ENCODE assay signal across 8 cellular contexts in genomic region chrX:154396948-154397887, GRCh38. TPM values are rescaled to one million over a fixed set of nuclear protein-coding genes. Genes with fewer than 3 reads are reported as not detected.
A peak's percentile ranks its signal among the peaks of the same experiment; 100 is the strongest.
DNase-seq lines count a peak whose midpoint lies in the region; ATAC-seq, FAIRE-seq and TF ChIP-seq lines count a peak whose summit lies in the region.

No MANE protein-coding gene starts in this region.

- H3K79me2 ChIP-seq in KMS-11 (ENCODE audit: insufficient read depth, low read depth), result peaks cover 21% of the 10 kb centered on the region

- H3K27ac ChIP-seq in KMS-11 (peak overlapping the region; percentile 99), small intestine (ENCODE audit: low read depth in 1 of 2, low read length in 1 of 2) (peak overlapping the region; percentile 94 to 100)

- peak overlapping the region; percentile 100 for H3K9ac ChIP-seq in KMS-11

- no peaks in the 10 kb centered on the region for H3K9me3 ChIP-seq in small intestine (ENCODE audit: control insufficient read depth, low read depth)

- peak overlapping the region; percentile 52; the same call in 1 of the 2 replicates for H2AFZ ChIP-seq in KMS-11 (ENCODE audit: low read depth)

- DNase-seq in GM10266 (ENCODE audit: extremely low spot score), result peak; percentile 47
- DNase-seq in SW480 (ENCODE audit: low spot score), result peak; percentile 78
- DNase-seq in immature natural killer cell, result peak; percentile 65 to 69 (median 67)
- peak; percentile 71 for DNase-seq in small intestine
- DNase-seq in hippocampal formation (lab: John Stamatoyannopoulos, UW), result no peak

- H3K4me3 ChIP-seq in KMS-11 (IDR thresholded peaks at IDR 0.05; ENCODE audit: insufficient read depth, low read depth, low read length), result no peak overlapping the region
- H3K4me3 ChIP-seq in small intestine (ENCODE audit: low read depth in 1 of 2, low read length in 2 of 2), result peak overlapping the region; percentile 29 to 60

- H3K27ac Mint-ChIP-seq in brain (peak overlapping the region; percentile 99 to 100 (median 100)), immature natural killer cell (peak overlapping the region; percentile 97 to 100 (median 99))

- H3K36me3 Mint-ChIP-seq in brain (peaks cover 25% of the 10 kb centered on the region), immature natural killer cell (peaks cover 8 to 25% (median 13%) of the 10 kb centered on the region in 3 donors)

- H3K4me2 ChIP-seq in KMS-11, result peak overlapping the region; percentile 50; the same call in 1 of the 2 replicates

- 3 to 50% (median 14%) methylated on average over 42 to 56 of the region's 56 CpGs for WGBS in small intestine, 3 donors

- no peaks in the 10 kb centered on the region for H4K20me1 ChIP-seq in KMS-11 (ENCODE audit: insufficient read depth)

- H3K4me1 ChIP-seq in KMS-11 (ENCODE audit: low read depth, poor library complexity, severe bottlenecking), result peaks cover 4% of the 10 kb centered on the region
- no peaks in the 10 kb centered on the region for H3K4me1 ChIP-seq in small intestine (ENCODE audit: control insufficient read depth in 2 of 2, insufficient read depth in 1 of 2, low read depth in 1 of 2, low read length in 1 of 2)

- TF ChIP-seq CTCF in GM10266 (IDR thresholded peaks at IDR 0.05; ENCODE audit: control insufficient read depth, insufficient read depth, low read depth, missing control alignments) (no peak), KMS-11 (conservative IDR thresholded peaks at IDR 0.05; ENCODE audit: low read depth, low read length) (no peak), brain (conservative IDR thresholded peaks at IDR 0.05) (no peak)

- peaks cover 0 to 22% (median 0%) of the 10 kb centered on the region in 5 experiments for H3K9me3 Mint-ChIP-seq in brain
- no peaks in the 10 kb centered on the region for H3K9me3 Mint-ChIP-seq in immature natural killer cell

- H3K27me3 ChIP-seq in KMS-11 (ENCODE audit: insufficient read depth, low read depth) (no peaks in the 10 kb centered on the region), small intestine (ENCODE audit: control insufficient read depth in 2 of 2, insufficient read depth in 2 of 2, low read length in 2 of 2) (no peaks in the 10 kb centered on the region)

- peaks cover 13% of the 10 kb centered on the region for H3K27me3 Mint-ChIP-seq in brain
- peaks cover 28 to 34% (median 32%) of the 10 kb centered on the region in 3 donors for H3K27me3 Mint-ChIP-seq in immature natural killer cell (ENCODE audit: low read depth in 3 of 3)

- 0 out of 2 replicates have a peak, but pooled peaks cover 7% of the 10 kb centered on the region for H3K36me3 ChIP-seq in KMS-11 (ENCODE audit: insufficient read depth)
- peaks cover 0 to 3% of the 10 kb centered on the region in 2 donors for H3K36me3 ChIP-seq in small intestine (ENCODE audit: control insufficient read depth in 2 of 2, insufficient read depth in 2 of 2, low read length in 2 of 2)

- H3K4me1 Mint-ChIP-seq in brain, result peaks cover 16% of the 10 kb centered on the region
- peaks cover 15 to 24% of the 10 kb centered on the region in 2 donors for H3K4me1 Mint-ChIP-seq in immature natural killer cell

- H3K4me3 Mint-ChIP-seq in brain (peak overlapping the region; percentile 96 to 99 (median 99)), immature natural killer cell (peak overlapping the region; percentile 95 to 99 (median 98))

- no peak for FAIRE-seq in small intestine (lab: Jason Lieb, UNC)

- ATAC-seq in GM21825 (IDR thresholded peaks at IDR 0.05; ENCODE audit: unreplicated experiment), result peak; percentile 51

RNA-seq across cellular contexts. Expression of gene RPL10, which starts 1.0 kb away (rescaled TPM):
- polyA plus RNA-seq in brain (ENCODE audit: insufficient read depth, low read depth, low replicate concordance), result 5,372 TPM
- 1,000 to 10,000 TPM; 2,085 to 3,021 (median 2,819) TPM for polyA plus RNA-seq in immature natural killer cell
- 1,000 to 10,000 TPM; 3,043 to 5,653 (median 5,246) TPM for polyA plus RNA-seq in small intestine

RNA-seq across cellular contexts. Expression of gene DNASE1L1, which starts 11.8 kb away (rescaled TPM):
- polyA plus RNA-seq in brain (ENCODE audit: insufficient read depth, low read depth, low replicate concordance), result 30.0 TPM
- 10 to 100 TPM; 14.1 to 21.1 (median 17.8) TPM for polyA plus RNA-seq in immature natural killer cell
- 10 to 100 TPM; 17.0 to 24.0 (median 19.5) TPM for polyA plus RNA-seq in small intestine

RNA-seq across cellular contexts. Expression of gene TAFAZZIN, which starts 14.1 kb away (rescaled TPM):
- polyA plus RNA-seq in brain (ENCODE audit: insufficient read depth, low read depth, low replicate concordance), result 23.3 TPM
- 10 to 100 TPM; 24.9 to 39.2 (median 32.4) TPM for polyA plus RNA-seq in immature natural killer cell
- 10 to 100 TPM; 31.8 to 78.3 (median 60.8) TPM for polyA plus RNA-seq in small intestine

RNA-seq across cellular contexts. Expression of gene EMD, which starts 18.1 kb away (rescaled TPM):
- 111 TPM for polyA plus RNA-seq in brain (ENCODE audit: insufficient read depth, low read depth, low replicate concordance)
- polyA plus RNA-seq in immature natural killer cell, result 10 to 100 TPM; 27.2 to 31.2 (median 28.9) TPM
- 10 to 100 TPM; 37.6 to 82.3 (median 63.8) TPM for polyA plus RNA-seq in small intestine

RNA-seq across cellular contexts. Expression of gene FLNA, which starts 22.8 kb away (rescaled TPM):
- polyA plus RNA-seq in brain (ENCODE audit: insufficient read depth, low read depth, low replicate concordance) (334 TPM), immature natural killer cell (1,000 to 10,000 TPM in 1 of 3 donors, 100 to 1,000 TPM in 2; 135 to 1,231 (median 241) TPM), small intestine (100 to 1,000 TPM in 1 of 3 donors, 10 to 100 TPM in 2; 19.2 to 251 (median 48.9) TPM)

Comparison
In these comparisons a context has a peak if more than half of its experiments do, and no peak if none do; other contexts are left out.
1. DNase-seq: peak in GM10266 (single experiment), SW480 (single experiment), immature natural killer cell (3 of 3) and small intestine (single experiment); none in hippocampal formation (0 of 2).